ENCODE assay signal across 8 cellular contexts in genomic region chr6:82363368-82364086, GRCh38. TPM values are rescaled to one million over a fixed set of nuclear protein-coding genes. Genes with fewer than 3 reads are reported as not detected.
DNase-seq lines count a peak whose midpoint lies in the region; ATAC-seq and TF ChIP-seq lines count a peak whose summit lies in the region.

TSS of gene TPBG (plus strand) at chr6:82363817. CDS start at chr6:82364962, 1,145 bp downstream.

- DNase-seq in BE2C (peak; percentile 43), HS-27A (ENCODE audit: low read depth) (peak; percentile 11), SKM-1 treated with dmso at 0.1 percent for 144 hours (lab: John Stamatoyannopoulos, UW; ENCODE audit: unreplicated experiment) (peak; percentile 46), dedifferentiated amniotic fluid mesenchymal stem cell (ENCODE audit: extremely low spot score) (peak; percentile 36), left colon (peak; percentile 58 to 64)
- no peak for DNase-seq in stimulated activated naive B cell treated with anti-CD40 and anti-IgM and Interleukin-4, amounts not matched to agents 10 μg/mL and 1 μg/mL and 100 μg/mL, for 72 hours

- peak within 1 kb of the TSS; percentile 80 to 85 for H3K4me3 Mint-ChIP-seq in stimulated activated naive B cell treated with anti-CD40 and anti-IgM and Interleukin-4, amounts not matched to agents 10 μg/mL and 1 μg/mL and 100 μg/mL, for 72 hours

- H3K9me3 ChIP-seq in BE2C = no peaks in the 10 kb centered on the region

- H3K4me3 ChIP-seq in BE2C (ENCODE audit: low read depth, low read length) = peak within 1 kb of the TSS; percentile 64

- peaks cover 49 to 60% of the 10 kb centered on the region in 2 donors for H3K27me3 Mint-ChIP-seq in stimulated activated naive B cell treated with anti-CD40 and anti-IgM and Interleukin-4, amounts not matched to agents 10 μg/mL and 1 μg/mL and 100 μg/mL, for 72 hours

- TF ChIP-seq CTCF in BE2C (IDR thresholded peaks at IDR 0.05; ENCODE audit: low read depth, low read length) = peak; percentile 54

- H3K27ac Mint-ChIP-seq in stimulated activated naive B cell treated with anti-CD40 and anti-IgM and Interleukin-4, amounts not matched to agents 10 μg/mL and 1 μg/mL and 100 μg/mL, for 72 hours = peak within 1 kb of the TSS; percentile 22

- ATAC-seq in GM18873 (IDR thresholded peaks at IDR 0.05; ENCODE audit: low FRiP score, unreplicated experiment) = peak; percentile 45
- peak; percentile 77 for ATAC-seq in left colon
- ATAC-seq in stimulated activated naive B cell treated with anti-CD40 and anti-IgM and Interleukin-4, amounts not matched to agents 10 μg/mL and 1 μg/mL and 100 μg/mL, for 72 hours (replicated peaks) = peak; percentile 23 to 64
- no peak for ATAC-seq in GM19397 (IDR thresholded peaks at IDR 0.05; ENCODE audit: unreplicated experiment)

- intact Hi-C loops in left colon (cut with DNase I, micrococcal nuclease) = no loop called here

- no peaks in the 10 kb centered on the region for H3K36me3 ChIP-seq in BE2C

- peaks cover 18 to 28% of the 10 kb centered on the region in 2 donors for H3K4me1 Mint-ChIP-seq in stimulated activated naive B cell treated with anti-CD40 and anti-IgM and Interleukin-4, amounts not matched to agents 10 μg/mL and 1 μg/mL and 100 μg/mL, for 72 hours

- peaks cover 0 to 2% of the 10 kb centered on the region in 2 donors for H3K9me3 Mint-ChIP-seq in stimulated activated naive B cell treated with anti-CD40 and anti-IgM and Interleukin-4, amounts not matched to agents 10 μg/mL and 1 μg/mL and 100 μg/mL, for 72 hours

- H3K4me1 ChIP-seq in BE2C = no peaks in the 10 kb centered on the region; the same call in 1 of the 2 replicates

- peaks cover 4 to 6% of the 10 kb centered on the region in 2 donors for H3K36me3 Mint-ChIP-seq in stimulated activated naive B cell treated with anti-CD40 and anti-IgM and Interleukin-4, amounts not matched to agents 10 μg/mL and 1 μg/mL and 100 μg/mL, for 72 hours

- H3K27me3 ChIP-seq in BE2C = peaks cover 42% of the 10 kb centered on the region

RNA-seq across cellular contexts. Expression of gene TPBG, which starts in this region (rescaled TPM):
- polyA plus RNA-seq in BE2C (2012; ENCODE audit: insufficient read depth, insufficient read length, low read depth) = 0.20 TPM
- total RNA-seq in left colon = 10 to 100 TPM; 13.1 TPM
